20 cellular contexts compared by ENCODE assay signal in the genomic region with DNA sequence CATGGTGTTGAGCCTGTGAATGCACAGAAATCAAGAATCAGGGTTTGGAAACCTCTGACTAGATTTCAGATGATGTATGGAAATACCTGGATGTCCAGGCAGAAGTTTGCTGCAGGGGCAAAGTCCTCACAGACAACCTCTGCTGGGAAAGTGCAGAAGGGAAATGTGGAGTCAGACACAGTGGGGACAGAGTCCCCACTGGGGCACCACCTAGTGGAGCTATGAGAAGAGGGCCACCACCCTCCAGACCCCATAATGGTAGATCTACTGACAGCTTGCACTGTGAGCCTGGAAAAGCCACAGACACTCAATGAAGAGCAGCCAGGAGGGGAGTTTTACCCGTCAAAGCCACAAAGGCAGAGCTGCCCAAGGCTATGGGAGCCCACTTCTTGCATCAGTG.
"Had no signal": no experiment of that assay in that cellular context is flagged by ENCODE, and none has a peak within 500 bp of the region (broad histone marks: within the 10 kb centered on the region; RNA-seq: fewer than 3 reads in every experiment).

No MANE protein-coding gene starts in this region.

- ATAC-seq: activated T-cell treated with anti-CD3 and anti-CD28 coated beads, Interleukin-2, amount 50 U/mL, for 72 hours; natural killer cell treated with Interleukin-12 subunit alpha and Interleukin-12 subunit beta and Interleukin-15 and Interleukin-18, amount 100 ng/mL, for 72 hours had no signal

- H3K36me3 ChIP-seq: colonic mucosa, esophagus squamous epithelium, tibial artery, vagina had no signal

- H3K27me3 ChIP-seq: colonic mucosa, esophagus squamous epithelium, tibial artery, vagina had no signal

- H3K4me1 ChIP-seq: colonic mucosa, esophagus squamous epithelium, tibial artery, vagina had no signal

- DNase-seq: activated B cell treated with CpG ODN at 0.5 μM for 24 hours; activated CD4-positive, alpha-beta T cell treated with anti-CD3 and anti-CD28 coated beads for 48 hours; activated CD8-positive, alpha-beta memory T cell treated with anti-CD3 and anti-CD28 coated beads, Interleukin-2, amount 50 U/mL, for 48 hours; activated gamma-delta T cell treated with Interleukin-2 at 50 U/mL for 16 hours; activated T-cell treated with anti-CD3 and anti-CD28 coated beads, Interleukin-2, amount 50 U/mL, for 72 hours; amniotic stem cell; central memory CD4-positive, alpha-beta T cell; colonic mucosa; esophagus squamous epithelium; hypothalamus; mesendoderm; posterior cingulate gyrus; retina; stimulated activated CD4-positive, alpha-beta T cell treated with anti-CD3 and anti-CD28 coated beads, Interleukin-15, amount 100 ng/mL, for 24 hours; stimulated activated CD4-positive, alpha-beta T cell treated with anti-CD3 and anti-CD28 coated beads, Interleukin-4, amount 100 ng/mL, for 1 hour; stimulated activated naive CD4-positive, alpha-beta T cell; tibial artery had no signal

- H3K27ac ChIP-seq: colonic mucosa, esophagus squamous epithelium, skin epidermis, tibial artery, vagina had no signal

- H3K9me3 ChIP-seq: colonic mucosa, esophagus squamous epithelium, tibial artery, vagina had no signal

- H3K4me3 ChIP-seq: colonic mucosa, esophagus squamous epithelium, skin epidermis, tibial artery, vagina had no signal
